Comparison of ENCODE assay signal across 8 cellular contexts in genomic region chr3:15602146-15602536, GRCh38. TPM values are rescaled to one million over a fixed set of nuclear protein-coding genes. Genes with fewer than 3 reads are reported as not detected.
DNase-seq lines count a peak whose midpoint lies in the region; ATAC-seq lines count a peak whose summit lies in the region.

No MANE protein-coding gene starts in this region.

- H3K4me3 Mint-ChIP-seq in activated naive CD8-positive, alpha-beta T cell treated with anti-CD3 and anti-CD28 coated beads for 36 hours: peak overlapping the region; percentile 99

- DNase-seq in activated naive CD8-positive, alpha-beta T cell treated with anti-CD3 and anti-CD28 coated beads for 36 hours: no peak
- DNase-seq in substantia nigra (lab: John Stamatoyannopoulos, UW): no peak
- no peak for DNase-seq in KBM-7
- no peak for DNase-seq in NCI-H2081 (lab: John Stamatoyannopoulos, UW)
- no peak for DNase-seq in A172 (ENCODE audit: low spot score)

- H3K9me3 ChIP-seq in iPS-20b (ENCODE audit: insufficient read depth, low read depth, low read length): no peaks in the 10 kb centered on the region; the same call in 1 of the 2 replicates

- in situ Hi-C loops in KBM-7 (cut with MboI; ENCODE audit: low pct_unique_long_range_greater_than_20kb, low sequenced_read_pairs): no loop called here

- peaks cover 31% of the 10 kb centered on the region for H3K36me3 Mint-ChIP-seq in activated naive CD8-positive, alpha-beta T cell treated with anti-CD3 and anti-CD28 coated beads for 36 hours

- peak overlapping the region; percentile 99 for H3K4me3 ChIP-seq in iPS-20b (ENCODE audit: low read length)

- H3K27me3 ChIP-seq in iPS-20b (ENCODE audit: insufficient read depth, low read length): no peaks in the 10 kb centered on the region

- H3K4me1 ChIP-seq in iPS-20b (ENCODE audit: insufficient read depth, low read length): peaks cover 3% of the 10 kb centered on the region; the same call in 1 of the 2 replicates

- H3K27me3 Mint-ChIP-seq in activated naive CD8-positive, alpha-beta T cell treated with anti-CD3 and anti-CD28 coated beads for 36 hours: peaks cover 3% of the 10 kb centered on the region

- peaks cover 5% of the 10 kb centered on the region for H3K9me3 Mint-ChIP-seq in activated naive CD8-positive, alpha-beta T cell treated with anti-CD3 and anti-CD28 coated beads for 36 hours

- H3K9ac ChIP-seq in iPS-20b (ENCODE audit: low read depth, low read length): peak overlapping the region; percentile 98

- H3K36me3 ChIP-seq in iPS-20b (ENCODE audit: insufficient read depth, low read depth, low read length): peaks cover 32% of the 10 kb centered on the region

- H3K27ac ChIP-seq in iPS-20b (ENCODE audit: low read length): peak overlapping the region; percentile 78
- H3K27ac ChIP-seq in substantia nigra (ENCODE audit: low read depth, low read length, poor library complexity, severe bottlenecking): peak overlapping the region; percentile 91

- ATAC-seq in GM19351 (IDR thresholded peaks at IDR 0.05; ENCODE audit: unreplicated experiment): peak; percentile 16
- ATAC-seq in HG03095 (IDR thresholded peaks at IDR 0.05; ENCODE audit: unreplicated experiment): peak; percentile 11

- H3K27ac Mint-ChIP-seq in activated naive CD8-positive, alpha-beta T cell treated with anti-CD3 and anti-CD28 coated beads for 36 hours: peak overlapping the region; percentile 97

- peaks cover 27% of the 10 kb centered on the region for H3K4me1 Mint-ChIP-seq in activated naive CD8-positive, alpha-beta T cell treated with anti-CD3 and anti-CD28 coated beads for 36 hours

RNA-seq across cellular contexts. Expression of gene BTD, which starts 0.6 kb away (rescaled TPM):
- 1 to 10 TPM; 2.2 to 2.7 TPM for total RNA-seq in activated naive CD8-positive, alpha-beta T cell treated with anti-CD3 and anti-CD28 coated beads for 36 hours
- total RNA-seq in A172 (2014; rRNA removed; shearing (Covaris generic)): 14.6 and 26.4 TPM in 2 replicates

RNA-seq across cellular contexts. Expression of gene HACL1, which starts 0.8 kb away (rescaled TPM):
- total RNA-seq in activated naive CD8-positive, alpha-beta T cell treated with anti-CD3 and anti-CD28 coated beads for 36 hours: 10 to 100 TPM; 23.0 to 23.3 TPM
- total RNA-seq in A172 (2014; rRNA removed; shearing (Covaris generic)): 35.8 and 49.2 TPM in 2 replicates
